In the genomic region with DNA sequence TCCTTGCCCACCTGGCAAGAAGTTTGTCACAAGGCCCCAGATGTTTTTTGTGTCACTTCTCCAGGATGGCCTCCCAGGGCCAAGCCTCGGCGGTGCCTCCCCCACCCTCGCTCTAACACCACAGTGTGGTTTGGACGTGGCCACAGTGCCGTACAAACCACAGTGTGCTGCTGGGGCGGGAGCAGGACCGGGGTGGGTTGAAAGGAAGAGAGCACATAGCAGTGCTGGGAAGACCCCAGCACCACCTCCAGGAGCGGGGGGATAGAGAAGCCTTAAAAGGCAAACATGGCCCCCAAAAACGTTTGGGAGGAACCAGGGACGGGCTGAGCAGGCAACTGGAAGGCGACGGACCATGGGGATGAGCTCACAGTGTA, we compare ENCODE assay signal across 12 cellular contexts. TPM values are rescaled to one million over a fixed set of nuclear protein-coding genes. Genes with fewer than 3 reads are reported as not detected.
DNase-seq lines count a peak whose midpoint lies in the region; ATAC-seq and TF ChIP-seq lines count a peak whose summit lies in the region.
"Had no signal": no experiment of that assay in that cellular context is flagged by ENCODE, and none has a peak within 500 bp of the region (broad histone marks: within the 10 kb centered on the region; RNA-seq: fewer than 3 reads in every experiment).

No MANE protein-coding gene starts in this region.

- H3K4me3 Mint-ChIP-seq in activated T-cell treated with anti-CD3 and anti-CD28 coated beads, Interleukin-2, amount 50 U/mL, for 24 hours: no peak overlapping the region
- H3K4me3 Mint-ChIP-seq in glutamatergic neuron (ENCODE audit: unreplicated experiment): no peak overlapping the region

- no peaks in the 10 kb centered on the region for H3K9me3 Mint-ChIP-seq in activated T-cell treated with anti-CD3 and anti-CD28 coated beads, Interleukin-2, amount 50 U/mL, for 24 hours
- H3K9me3 Mint-ChIP-seq in glutamatergic neuron (ENCODE audit: unreplicated experiment): peaks cover 5% of the 10 kb centered on the region

- H3K4me3 ChIP-seq in adrenal gland (peak overlapping the region in 1 of 4 donors; percentile 66), muscle layer of duodenum (ENCODE audit: low read depth in 1 of 2, low read length in 2 of 2) (peak overlapping the region; percentile 30 to 79), thoracic aorta (peak overlapping the region; percentile 90), WERI-Rb-1 (ENCODE audit: low read depth, low read length) (no peak overlapping the region), SK-N-SH (ENCODE audit: low read depth in 2 of 2, low read length in 1 of 2) (no peak overlapping the region)

- H3K36me3 ChIP-seq in adrenal gland (replicated peaks in 1 of 2): no peaks in the 10 kb centered on the region
- H3K36me3 ChIP-seq in muscle layer of duodenum (ENCODE audit: control insufficient read depth in 1 of 2, insufficient read depth in 2 of 2, low read length in 2 of 2): peaks cover 0 to 8% of the 10 kb centered on the region in 2 donors
- H3K36me3 ChIP-seq in thoracic aorta: no peaks in the 10 kb centered on the region
- peaks cover 10% of the 10 kb centered on the region for H3K36me3 ChIP-seq in WERI-Rb-1
- peaks cover 0 to 7% of the 10 kb centered on the region in 2 experiments for H3K36me3 ChIP-seq in SK-N-SH (replicated peaks in 1 of 2; ENCODE audit: control insufficient read depth in 1 of 2, insufficient read depth in 2 of 2, low read length in 1 of 2)

- no peak for TF ChIP-seq CTCF in adrenal gland (IDR thresholded peaks at IDR 0.05)
- TF ChIP-seq CTCF in thoracic aorta (IDR thresholded peaks at IDR 0.05): no peak
- TF ChIP-seq CTCF in glutamatergic neuron (IDR thresholded peaks at IDR 0.05; ENCODE audit: partially characterized antibody, unreplicated experiment): no peak
- no peak for TF ChIP-seq CTCF in WERI-Rb-1 (IDR thresholded peaks at IDR 0.05; ENCODE audit: low read depth, low read length)
- no peak for TF ChIP-seq CTCF in SK-N-SH (IDR thresholded peaks at IDR 0.05)

- no peak for ATAC-seq in thoracic aorta (ENCODE audit: insufficient number of reproducible peaks, low FRiP score, low read depth)
- ATAC-seq: esophagus mucosa had no signal

- peak overlapping the region; percentile 9 for H3K27ac Mint-ChIP-seq in activated T-cell treated with anti-CD3 and anti-CD28 coated beads, Interleukin-2, amount 50 U/mL, for 24 hours
- H3K27ac Mint-ChIP-seq in glutamatergic neuron (ENCODE audit: unreplicated experiment): no peak overlapping the region

- intact Hi-C loops in adrenal gland (cut with DNase I): no loop called here

- H3K9me2 ChIP-seq in SK-N-SH: no peaks in the 10 kb centered on the region

- peaks cover 4% of the 10 kb centered on the region for H3K27me3 Mint-ChIP-seq in activated T-cell treated with anti-CD3 and anti-CD28 coated beads, Interleukin-2, amount 50 U/mL, for 24 hours
- peaks cover 8% of the 10 kb centered on the region for H3K27me3 Mint-ChIP-seq in glutamatergic neuron (ENCODE audit: unreplicated experiment)

- H2AFZ ChIP-seq in SK-N-SH (ENCODE audit: low read depth): no peak overlapping the region

- no peak for DNase-seq in activated T-cell treated with anti-CD3 and anti-CD28 coated beads, Interleukin-2, amount 50 U/mL, for 24 hours
- DNase-seq in activated T-cell treated with anti-CD3 and anti-CD28 coated beads for 4 hours (no peak), adrenal gland (peak in 1 of 7 donors; percentile 25), thoracic aorta (ENCODE audit: low spot score) (no peak), glutamatergic neuron (no peak), WERI-Rb-1 (no peak), SK-N-SH (no peak)
- DNase-seq: ACHN, NCI-H1436 treated with DMSO at 0.1 percent for 48 hours had no signal

- POLR2A ChIA-PET in SK-N-SH (lab: Yijun Ruan, JAX): no interaction called here

- no peaks in the 10 kb centered on the region for H4K20me1 ChIP-seq in SK-N-SH (ENCODE audit: insufficient read depth)

- 61 to 73% (median 69%) methylated on average over 12 of the region's 12 CpGs for WGBS in adrenal gland, 4 donors
- 88% methylated on average over 12 of the region's 12 CpGs for WGBS in SK-N-SH (ENCODE audit: low lambda C conversion rate)

- H3K36me3 Mint-ChIP-seq in activated T-cell treated with anti-CD3 and anti-CD28 coated beads, Interleukin-2, amount 50 U/mL, for 24 hours (ENCODE audit: low read depth): peaks cover 48% of the 10 kb centered on the region
- no peaks in the 10 kb centered on the region for H3K36me3 Mint-ChIP-seq in glutamatergic neuron (ENCODE audit: unreplicated experiment)

- peaks cover 13% of the 10 kb centered on the region for H3K79me2 ChIP-seq in SK-N-SH (ENCODE audit: insufficient read depth)

- H3K4me1 ChIP-seq in adrenal gland (replicated peaks in 1 of 2) (peaks cover 36 to 45% of the 10 kb centered on the region in 2 donors), muscle layer of duodenum (ENCODE audit: control insufficient read depth in 1 of 2, insufficient read depth in 2 of 2, low read length in 2 of 2) (peaks cover 17 to 54% of the 10 kb centered on the region in 2 donors), thoracic aorta (ENCODE audit: control insufficient read depth in 1 of 2, low read depth in 2 of 2) (peaks cover 19 to 64% of the 10 kb centered on the region in 2 donors), SK-N-SH (ENCODE audit: control insufficient read depth in 1 of 2, insufficient read depth in 2 of 2, low read depth in 1 of 2, low read length in 1 of 2) (peaks cover 9 to 37% of the 10 kb centered on the region in 2 experiments; a peak in 2 of 4 replicates)

- peaks cover 27% of the 10 kb centered on the region for H3F3A ChIP-seq in SK-N-SH (replicated peaks; ENCODE audit: insufficient read depth)

- H3K27me3 ChIP-seq in adrenal gland (no peaks in the 10 kb centered on the region), muscle layer of duodenum (ENCODE audit: low read depth, low read length) (no peaks in the 10 kb centered on the region), thoracic aorta (replicated peaks; ENCODE audit: insufficient read depth) (peaks cover 4% of the 10 kb centered on the region), WERI-Rb-1 (ENCODE audit: insufficient read depth, low read depth, severe bottlenecking) (no peaks in the 10 kb centered on the region), SK-N-SH (ENCODE audit: insufficient read depth) (no peaks in the 10 kb centered on the region)

- no peaks in the 10 kb centered on the region for H3K9me3 ChIP-seq in adrenal gland (replicated peaks in 1 of 3)
- no peaks in the 10 kb centered on the region for H3K9me3 ChIP-seq in muscle layer of duodenum (ENCODE audit: control insufficient read depth in 1 of 2, low read length in 2 of 2)
- no peaks in the 10 kb centered on the region for H3K9me3 ChIP-seq in thoracic aorta
- no peaks in the 10 kb centered on the region for H3K9me3 ChIP-seq in WERI-Rb-1 (ENCODE audit: severe bottlenecking)
- H3K9me3 ChIP-seq in SK-N-SH: no peaks in the 10 kb centered on the region

- no peak for TF ChIP-seq EP300 in SK-N-SH (IDR thresholded peaks at IDR 0.05; ENCODE audit: borderline replicate concordance in 1 of 2, low read depth in 1 of 2, low read length in 1 of 2)

- CTCF ChIA-PET in SK-N-SH (lab: Yijun Ruan, JAX): interaction anchor here (1.2 to 8.6 kb wide), 4 partner anchors 8 to 107 kb away, joined by 3 to 64 read pairs (median 22); no protein-coding TSS in a partner anchor

- H3K27ac ChIP-seq in adrenal gland (peak overlapping the region; percentile 33 to 99 (median 91)), muscle layer of duodenum (ENCODE audit: low read length) (peak overlapping the region; percentile 90), thoracic aorta (peak overlapping the region; percentile 91 to 97), WERI-Rb-1 (no peak overlapping the region), SK-N-SH (ENCODE audit: low read depth in 2 of 2, low read length in 1 of 2) (no peak overlapping the region; a peak in 1 of 4 replicates)

- TF ChIP-seq POLR2A in adrenal gland (IDR thresholded peaks at IDR 0.05): no peak

- no peak for TF ChIP-seq RAD21 in SK-N-SH (IDR thresholded peaks at IDR 0.05; ENCODE audit: low read length)

- no peak overlapping the region for H3K4me2 ChIP-seq in SK-N-SH

- H3K9ac ChIP-seq in SK-N-SH: no peak overlapping the region

- peaks cover 54% of the 10 kb centered on the region for H3K4me1 Mint-ChIP-seq in activated T-cell treated with anti-CD3 and anti-CD28 coated beads, Interleukin-2, amount 50 U/mL, for 24 hours (ENCODE audit: low read depth)
- peaks cover 9% of the 10 kb centered on the region for H3K4me1 Mint-ChIP-seq in glutamatergic neuron (ENCODE audit: low read depth, unreplicated experiment)

RNA-seq across cellular contexts. Expression of a gene that starts 5.0 kb away (rescaled TPM):
- 10 to 100 TPM in 3 of 8 donors, 1 to 10 TPM in 5; 2.9 to 17.0 (median 8.8) TPM for total RNA-seq in adrenal gland
- 10 to 100 TPM in 1 of 3 donors, 1 to 10 TPM in 2; 3.2 to 14.2 (median 9.3) TPM for polyA plus RNA-seq in adrenal gland
- total RNA-seq in thoracic aorta: 1 to 10 TPM in 1 of 2 donors, under 1 TPM in 1; 0.95 to 5.7 TPM
- total RNA-seq in glutamatergic neuron (ENCODE audit: unreplicated experiment): not detected
- 0.02 TPM in 1 of 2 replicates, not detected in the other for polyA plus RNA-seq in SK-N-SH (2012; rRNA removed)
- 0.01 TPM in 2 replicates for polyA plus RNA-seq in SK-N-SH (2012; cell fraction: cytosol; rRNA removed)
- polyA plus RNA-seq in SK-N-SH (2012; cell fraction: nucleus; rRNA removed): 0.02 and 0.05 TPM in 2 replicates
- total RNA-seq: RPMI7951 had no signal

RNA-seq across cellular contexts. Expression of a gene that starts 5.4 kb away (rescaled TPM):
- total RNA-seq in adrenal gland: 100 to 1,000 TPM; 206 to 799 (median 570) TPM
- polyA plus RNA-seq in adrenal gland: 100 to 1,000 TPM; 363 to 770 (median 435) TPM
- total RNA-seq in thoracic aorta: 100 to 1,000 TPM in 1 of 2 donors, 10 to 100 TPM in 1; 99.5 to 164 TPM
- 179 TPM for total RNA-seq in glutamatergic neuron (ENCODE audit: unreplicated experiment)
- polyA plus RNA-seq in SK-N-SH (2012; rRNA removed): 220 and 317 TPM in 2 replicates
- polyA plus RNA-seq in SK-N-SH (2012; cell fraction: cytosol; rRNA removed): 232 and 313 TPM in 2 replicates
- 127 and 132 TPM in 2 replicates for polyA plus RNA-seq in SK-N-SH (2012; cell fraction: nucleus; rRNA removed)

RNA-seq across cellular contexts. Expression of a gene that starts 18.0 kb away (rescaled TPM):
- total RNA-seq in adrenal gland (1 to 10 TPM in 7 of 8 donors, under 1 TPM in 1; 0.97 to 3.2 (median 2.3) TPM), thoracic aorta (under 1 TPM in 1 of 2 donors, not detected in 1; 0.56 TPM), glutamatergic neuron (ENCODE audit: unreplicated experiment) (2.9 TPM)
- polyA plus RNA-seq in adrenal gland (1 to 10 TPM in 2 of 3 donors, under 1 TPM in 1; 0.84 to 3.1 (median 1.3) TPM), SK-N-SH (2012; rRNA removed) (2.5 and 3.9 TPM in 2 replicates)
- polyA plus RNA-seq in SK-N-SH (2012; cell fraction: cytosol; rRNA removed): 1.2 and 2.1 TPM in 2 replicates
- polyA plus RNA-seq in SK-N-SH (2012; cell fraction: nucleus; rRNA removed): 7.2 and 7.9 TPM in 2 replicates

RNA-seq across cellular contexts. Expression of a gene that starts 22.0 kb away (rescaled TPM):
- under 1 TPM in 1 of 8 donors, not detected in 7; 0.23 TPM for total RNA-seq in adrenal gland
- under 1 TPM in 1 of 3 donors, not detected in 2; 0.16 TPM for polyA plus RNA-seq in adrenal gland
- not detected for total RNA-seq in thoracic aorta
- not detected for total RNA-seq in glutamatergic neuron (ENCODE audit: unreplicated experiment)
- not detected in 2 replicates for polyA plus RNA-seq in SK-N-SH (2012; rRNA removed)
- not detected in 2 replicates for polyA plus RNA-seq in SK-N-SH (2012; cell fraction: cytosol; rRNA removed)
- not detected in 2 replicates for polyA plus RNA-seq in SK-N-SH (2012; cell fraction: nucleus; rRNA removed)
- total RNA-seq: RPMI7951 had no signal

RNA-seq across cellular contexts. Expression of a gene that starts 26.1 kb away (rescaled TPM):
- total RNA-seq in adrenal gland (1 to 10 TPM in 2 of 8 donors, under 1 TPM in 4, not detected in 2; 0.18 to 1.1 (median 0.62) TPM), thoracic aorta (under 1 TPM in 1 of 2 donors, not detected in 1; 0.27 TPM), glutamatergic neuron (ENCODE audit: unreplicated experiment) (0.54 TPM)
- polyA plus RNA-seq in adrenal gland (1 to 10 TPM in 2 of 3 donors, not detected in 1; 1.1 to 3.0 TPM), SK-N-SH (2012; rRNA removed) (0.12 and 0.18 TPM in 2 replicates)
- 0.03 and 0.04 TPM in 2 replicates for polyA plus RNA-seq in SK-N-SH (2012; cell fraction: cytosol; rRNA removed)
- 0.25 and 1.0 TPM in 2 replicates for polyA plus RNA-seq in SK-N-SH (2012; cell fraction: nucleus; rRNA removed)
- total RNA-seq: RPMI7951 had no signal

Comparison
In these comparisons a context has a peak if more than half of its experiments do, and no peak if none do; other contexts are left out.
1. H3K27ac ChIP-seq: peak in adrenal gland (5 of 5), muscle layer of duodenum (single experiment) and thoracic aorta (2 of 2); none in WERI-Rb-1 (single experiment) and SK-N-SH (0 of 2).
2. H3K4me3 ChIP-seq: peak in muscle layer of duodenum (2 of 2) and thoracic aorta (single experiment); none in WERI-Rb-1 (single experiment) and SK-N-SH (0 of 2).